Comparison of ENCODE assay signal across 8 cellular contexts in the genomic region with DNA sequence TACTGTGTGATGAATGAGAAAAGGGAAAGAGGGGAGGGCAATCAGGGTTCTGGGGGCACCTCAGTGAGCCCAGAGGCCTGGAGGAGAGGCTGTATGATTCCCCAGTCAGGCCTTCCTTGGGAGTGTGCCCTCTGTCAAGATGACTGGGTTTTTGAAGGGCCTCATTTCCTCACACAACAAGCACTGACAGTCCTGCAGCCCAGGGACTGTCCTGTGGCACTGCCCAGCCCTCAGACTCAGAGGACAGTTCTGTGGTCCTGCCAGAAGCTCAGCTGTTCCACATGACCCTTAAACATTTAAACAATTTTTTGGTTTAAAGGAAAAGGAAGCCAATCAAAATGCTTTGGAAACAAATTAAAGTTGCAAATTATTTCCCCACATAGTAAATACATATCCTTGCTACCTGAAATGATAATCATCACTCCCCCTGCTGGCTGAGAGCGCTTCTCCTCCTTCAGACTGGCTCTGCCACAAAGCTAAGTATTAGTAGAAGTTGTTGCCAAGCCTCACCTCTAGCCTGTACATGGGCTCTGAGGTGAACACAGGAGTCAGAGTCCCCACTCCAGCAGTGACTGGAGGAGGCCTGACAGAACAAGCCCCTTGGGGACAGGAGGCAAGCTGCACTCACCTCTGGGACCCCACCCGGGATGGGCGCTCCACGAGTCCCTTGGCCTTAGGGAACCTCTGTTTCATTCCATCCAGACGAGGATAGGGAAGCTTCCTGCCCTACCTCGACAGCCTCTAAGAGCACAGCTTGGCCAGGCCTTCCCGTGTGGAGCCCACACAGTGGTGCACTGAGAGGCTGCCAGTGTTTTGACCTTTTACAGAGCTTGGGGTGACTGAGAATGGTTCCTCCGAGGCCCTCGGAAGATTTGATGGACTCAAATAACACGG.
A peak's percentile ranks its signal among the peaks of the same experiment; 100 is the strongest.
DNase-seq lines count a peak whose midpoint lies in the region; ATAC-seq lines count a peak whose summit lies in the region.

No MANE protein-coding gene starts in this region.

- H3K36me3 Mint-ChIP-seq in activated naive CD4-positive, alpha-beta T cell treated with anti-CD3 and anti-CD28 coated beads, Interleukin-2, amount 50 U/mL, for 72 hours = peaks cover 30% of the 10 kb centered on the region in 2 donors

- peak; percentile 38 for DNase-seq in activated naive CD4-positive, alpha-beta T cell treated with Interleukin-2 at 50 U/mL for 16 hours
- no peak for DNase-seq in activated naive CD4-positive, alpha-beta T cell treated with anti-CD3 and anti-CD28 coated beads, Interleukin-2, amount 50 U/mL, for 72 hours (ENCODE audit: low spot score in 2 of 2)
- peak; percentile 15 for DNase-seq in NCI-H2227 treated with DMSO at 0.1 percent for 48 hours (lab: John Stamatoyannopoulos, UW)
- peak; percentile 32 for DNase-seq in activated effector memory CD4-positive, alpha-beta T cell treated with Interleukin-2 at 50 U/mL for 16 hours
- peak; percentile 51 for DNase-seq in left cardiac atrium
- DNase-seq in stimulated activated CD4-positive, alpha-beta T cell treated with anti-CD3 and anti-CD28 coated beads, Interleukin-15, amount 100 ng/mL, for 24 hours = peak; percentile 37
- DNase-seq in NCI-H2081 treated with DMSO at 0.1 percent for 48 hours (lab: John Stamatoyannopoulos, UW) = no peak
- no peak for DNase-seq in NCI-H2029 (lab: John Stamatoyannopoulos, UW)

- H3K27ac Mint-ChIP-seq in activated naive CD4-positive, alpha-beta T cell treated with anti-CD3 and anti-CD28 coated beads, Interleukin-2, amount 50 U/mL, for 72 hours = no peak overlapping the region

- peaks cover 10 to 20% of the 10 kb centered on the region in 2 donors for H3K9me3 Mint-ChIP-seq in activated naive CD4-positive, alpha-beta T cell treated with anti-CD3 and anti-CD28 coated beads, Interleukin-2, amount 50 U/mL, for 72 hours

- no peak for ATAC-seq in activated naive CD4-positive, alpha-beta T cell treated with anti-CD3 and anti-CD28 coated beads, Interleukin-2, amount 50 U/mL, for 72 hours
- peak; percentile 73 to 78 for ATAC-seq in left cardiac atrium

- intact Hi-C loops in left cardiac atrium (cut with DNase I) = loop anchor here (10.0 kb wide), 3 partner anchors 267 to 367 kb away; no protein-coding TSS in a partner anchor

Comparison
In these comparisons a context has a peak if more than half of its experiments do, and no peak if none do; other contexts are left out.
1. DNase-seq: peak in activated naive CD4-positive, alpha-beta T cell treated with Interleukin-2 at 50 U/mL for 16 hours (single experiment), NCI-H2227 treated with DMSO at 0.1 percent for 48 hours (single experiment), activated effector memory CD4-positive, alpha-beta T cell treated with Interleukin-2 at 50 U/mL for 16 hours (single experiment), left cardiac atrium (single experiment) and stimulated activated CD4-positive, alpha-beta T cell treated with anti-CD3 and anti-CD28 coated beads, Interleukin-15, amount 100 ng/mL, for 24 hours (single experiment); none in activated naive CD4-positive, alpha-beta T cell treated with anti-CD3 and anti-CD28 coated beads, Interleukin-2, amount 50 U/mL, for 72 hours (0 of 2), NCI-H2081 treated with DMSO at 0.1 percent for 48 hours (single experiment) and NCI-H2029 (single experiment).
2. ATAC-seq: peak in left cardiac atrium (2 of 2); none in activated naive CD4-positive, alpha-beta T cell treated with anti-CD3 and anti-CD28 coated beads, Interleukin-2, amount 50 U/mL, for 72 hours (0 of 2).